Comparison of ENCODE assay signal across 8 cellular contexts in genomic region chr17:51120739-51121619, GRCh38. TPM values are rescaled to one million over a fixed set of nuclear protein-coding genes. Genes with fewer than 3 reads are reported as not detected.
A peak's percentile ranks its signal among the peaks of the same experiment; 100 is the strongest.
DNase-seq lines count a peak whose midpoint lies in the region; ATAC-seq and TF ChIP-seq lines count a peak whose summit lies in the region.

A gene with protein sequence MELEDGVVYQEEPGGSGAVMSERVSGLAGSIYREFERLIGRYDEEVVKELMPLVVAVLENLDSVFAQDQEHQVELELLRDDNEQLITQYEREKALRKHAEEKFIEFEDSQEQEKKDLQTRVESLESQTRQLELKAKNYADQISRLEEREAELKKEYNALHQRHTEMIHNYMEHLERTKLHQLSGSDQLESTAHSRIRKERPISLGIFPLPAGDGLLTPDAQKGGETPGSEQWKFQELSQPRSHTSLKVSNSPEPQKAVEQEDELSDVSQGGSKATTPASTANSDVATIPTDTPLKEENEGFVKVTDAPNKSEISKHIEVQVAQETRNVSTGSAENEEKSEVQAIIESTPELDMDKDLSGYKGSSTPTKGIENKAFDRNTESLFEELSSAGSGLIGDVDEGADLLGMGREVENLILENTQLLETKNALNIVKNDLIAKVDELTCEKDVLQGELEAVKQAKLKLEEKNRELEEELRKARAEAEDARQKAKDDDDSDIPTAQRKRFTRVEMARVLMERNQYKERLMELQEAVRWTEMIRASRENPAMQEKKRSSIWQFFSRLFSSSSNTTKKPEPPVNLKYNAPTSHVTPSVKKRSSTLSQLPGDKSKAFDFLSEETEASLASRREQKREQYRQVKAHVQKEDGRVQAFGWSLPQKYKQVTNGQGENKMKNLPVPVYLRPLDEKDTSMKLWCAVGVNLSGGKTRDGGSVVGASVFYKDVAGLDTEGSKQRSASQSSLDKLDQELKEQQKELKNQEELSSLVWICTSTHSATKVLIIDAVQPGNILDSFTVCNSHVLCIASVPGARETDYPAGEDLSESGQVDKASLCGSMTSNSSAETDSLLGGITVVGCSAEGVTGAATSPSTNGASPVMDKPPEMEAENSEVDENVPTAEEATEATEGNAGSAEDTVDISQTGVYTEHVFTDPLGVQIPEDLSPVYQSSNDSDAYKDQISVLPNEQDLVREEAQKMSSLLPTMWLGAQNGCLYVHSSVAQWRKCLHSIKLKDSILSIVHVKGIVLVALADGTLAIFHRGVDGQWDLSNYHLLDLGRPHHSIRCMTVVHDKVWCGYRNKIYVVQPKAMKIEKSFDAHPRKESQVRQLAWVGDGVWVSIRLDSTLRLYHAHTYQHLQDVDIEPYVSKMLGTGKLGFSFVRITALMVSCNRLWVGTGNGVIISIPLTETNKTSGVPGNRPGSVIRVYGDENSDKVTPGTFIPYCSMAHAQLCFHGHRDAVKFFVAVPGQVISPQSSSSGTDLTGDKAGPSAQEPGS (N-terminal part only) (minus strand): TSS chr17:51120868. CDS start chr17:51120656, 212 bp downstream.

- peak within 1 kb of the TSS; percentile 84 to 94 (median 92) for H3K9ac ChIP-seq in BLaER1 treated with 17β-estradiol and CSF1 and Interleukin-3, amounts not matched to agents 10 nM and 100 nM
- H3K9ac ChIP-seq in liver (ENCODE audit: low read depth in 1 of 2, low read length in 2 of 2) = peak within 1 kb of the TSS; percentile 88 to 100

- peaks cover 34 to 50% (median 48%) of the 10 kb centered on the region in 10 experiments for H3K4me1 ChIP-seq in BLaER1 treated with 17β-estradiol and CSF1 and Interleukin-3, amounts not matched to agents 10 nM and 100 nM
- H3K4me1 ChIP-seq in liver (ENCODE audit: control insufficient read depth in 4 of 4, insufficient read depth in 4 of 4, low read length in 3 of 4) = peaks cover 5 to 45% (median 35%) of the 10 kb centered on the region in 4 donors

- no peaks in the 10 kb centered on the region for H3K27me3 ChIP-seq in BLaER1 treated with 17β-estradiol and CSF1 and Interleukin-3, amounts not matched to agents 10 nM and 100 nM
- no peaks in the 10 kb centered on the region for H3K27me3 ChIP-seq in liver (ENCODE audit: control insufficient read depth in 4 of 4, insufficient read depth in 4 of 4, low read length in 3 of 4)

- no peaks in the 10 kb centered on the region for H3K9me3 ChIP-seq in BLaER1 treated with 17β-estradiol and CSF1 and Interleukin-3, amounts not matched to agents 10 nM and 100 nM (replicated peaks in 1 of 11)
- H3K9me3 ChIP-seq in liver (ENCODE audit: control insufficient read depth in 4 of 4, low read length in 3 of 4) = no peaks in the 10 kb centered on the region

- H3K36me3 ChIP-seq in BLaER1 treated with 17β-estradiol and CSF1 and Interleukin-3, amounts not matched to agents 10 nM and 100 nM = peaks cover 0 to 6% (median 0%) of the 10 kb centered on the region in 11 experiments; a peak in 2 of 22 replicates
- H3K36me3 ChIP-seq in liver (ENCODE audit: control insufficient read depth in 4 of 4, insufficient read depth in 3 of 4, low read depth in 1 of 4, low read length in 3 of 4) = no peaks in the 10 kb centered on the region

- peak within 1 kb of the TSS; percentile 86 to 98 (median 96) for H3K27ac ChIP-seq in BLaER1 treated with 17β-estradiol and CSF1 and Interleukin-3, amounts not matched to agents 10 nM and 100 nM
- peak within 1 kb of the TSS; percentile 97 to 98 for H3K27ac ChIP-seq in liver (ENCODE audit: low read depth in 1 of 2, low read length in 2 of 2)

- ATAC-seq in GM19351 (IDR thresholded peaks at IDR 0.05; ENCODE audit: unreplicated experiment) (peak; percentile 73), HG03521 (IDR thresholded peaks at IDR 0.05; ENCODE audit: unreplicated experiment) (peak; percentile 82)

- DNase-seq in NCI-H748 (lab: John Stamatoyannopoulos, UW; ENCODE audit: unreplicated experiment) (peak; percentile 97), dermis blood vessel endothelial cell (peak; percentile 98)
- peak; percentile 80 to 85 for DNase-seq in activated CD4-positive, alpha-beta T cell treated with anti-CD3 and anti-CD28 coated beads, Interleukin-2, amount 50 U/mL, for 4 hours
- DNase-seq in stimulated activated CD4-positive, alpha-beta T cell treated with anti-CD3 and anti-CD28 coated beads, Interleukin-4, amount 100 ng/mL, for 1 hour = peak; percentile 89

- TF ChIP-seq RAD21 in liver (IDR thresholded peaks at IDR 0.05) = no peak

- H4K20me1 ChIP-seq in BLaER1 treated with 17β-estradiol and CSF1 and Interleukin-3, amounts not matched to agents 10 nM and 100 nM = peaks cover 27 to 46% (median 43%) of the 10 kb centered on the region in 11 experiments

- peak within 1 kb of the TSS; percentile 85 to 98 (median 95) for H3K4me3 ChIP-seq in BLaER1 treated with 17β-estradiol and CSF1 and Interleukin-3, amounts not matched to agents 10 nM and 100 nM
- peak within 1 kb of the TSS; percentile 74 to 100 (median 84) for H3K4me3 ChIP-seq in liver (ENCODE audit: low read depth in 1 of 3, low read length in 3 of 3)

- no peak for TF ChIP-seq CTCF in liver (IDR thresholded peaks at IDR 0.05; ENCODE audit: low read depth, low read length, missing input control)

- under 1% methylated on average over 68 of the region's 68 CpGs for WGBS in liver

- H3K4me2 ChIP-seq in BLaER1 treated with 17β-estradiol and CSF1 and Interleukin-3, amounts not matched to agents 10 nM and 100 nM = peak within 1 kb of the TSS; percentile 88 to 98 (median 96)

TF ChIP-seq in liver, 16 proteins besides CTCF, POLR2A, EP300 and RAD21:
- TF ChIP-seq FOXA1 (IDR thresholded peaks at IDR 0.05) (no peak), SP1 (IDR thresholded peaks at IDR 0.05) (peak; percentile 67), REST (IDR thresholded peaks at IDR 0.05) (no peak), FOXA2 (IDR thresholded peaks at IDR 0.05) (no peak), YY1 (IDR thresholded peaks at IDR 0.05) (peak; percentile 89), JUND (IDR thresholded peaks at IDR 0.05) (peak in 1 of 2 donors; percentile 15), GABPA (IDR thresholded peaks at IDR 0.05 in 1 of 2, conservative IDR thresholded peaks at IDR 0.05 in 1 of 2) (peak in 1 of 2 donors; percentile 36), HNF4G (IDR thresholded peaks at IDR 0.05) (no peak), HNF4A (conservative IDR thresholded peaks at IDR 0.05) (no peak), TAF1 (conservative IDR thresholded peaks at IDR 0.05) (no peak), NR2F2 (IDR thresholded peaks at IDR 0.05) (no peak), EGR1 (IDR thresholded peaks at IDR 0.05; ENCODE audit: low read depth in 2 of 2) (no peak), ZBTB33 (IDR thresholded peaks at IDR 0.05) (peak; percentile 40), RXRA (IDR thresholded peaks at IDR 0.05) (peak in 1 of 2 donors; percentile 7)
- TF ChIP-seq, protein P1, sequence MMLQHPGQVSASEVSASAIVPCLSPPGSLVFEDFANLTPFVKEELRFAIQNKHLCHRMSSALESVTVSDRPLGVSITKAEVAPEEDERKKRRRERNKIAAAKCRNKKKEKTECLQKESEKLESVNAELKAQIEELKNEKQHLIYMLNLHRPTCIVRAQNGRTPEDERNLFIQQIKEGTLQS (IDR thresholded peaks at IDR 0.05) = no peak
- TF ChIP-seq, protein P2, sequence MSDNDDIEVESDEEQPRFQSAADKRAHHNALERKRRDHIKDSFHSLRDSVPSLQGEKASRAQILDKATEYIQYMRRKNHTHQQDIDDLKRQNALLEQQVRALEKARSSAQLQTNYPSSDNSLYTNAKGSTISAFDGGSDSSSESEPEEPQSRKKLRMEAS (IDR thresholded peaks at IDR 0.05) = no peak

RNA-seq across cellular contexts. Expression of the gene that starts here (rescaled TPM):
- total RNA-seq in dermis blood vessel endothelial cell = 121 and 122 TPM in 2 replicates
- 10 to 100 TPM; 24.5 to 94.0 TPM for total RNA-seq in liver
- polyA plus RNA-seq in liver = 10 to 100 TPM; 12.0 to 12.3 TPM

Comparison
In these comparisons a context has a peak if more than half of its experiments do, and no peak if none do; other contexts are left out.
1. Peak in every context shown above with its lines: DNase-seq, ATAC-seq, H3K4me3 ChIP-seq and H3K27ac ChIP-seq.